Comparison of ENCODE assay signal across 3 cellular contexts in genomic region chr18:73544618-73545017, GRCh38.
TF ChIP-seq lines count a peak whose summit lies in the region.

No MANE protein-coding gene starts in this region.

TF ChIP-seq in HepG2, 621 proteins besides CTCF, POLR2A, EP300 and RAD21:
- TF ChIP-seq MAFF (IDR thresholded peaks at IDR 0.05; ENCODE audit: low read depth, low read length), result peak; percentile 93
- peak; percentile 86 to 96 for TF ChIP-seq MAFK (conservative IDR thresholded peaks at IDR 0.05 in 1 of 2, IDR thresholded peaks at IDR 0.05 in 1 of 2; ENCODE audit: low read length in 2 of 2)
- no peak for TF ChIP-seq KLF16 (CRISPR knock-in tag; IDR thresholded peaks at IDR 0.05)
TF ChIP-seq in HepG2: peak in this region for 2.

TF ChIP-seq in IMR-90, 13 proteins besides CTCF, POLR2A, EP300 and RAD21:
- no peak for TF ChIP-seq MXI1 (IDR thresholded peaks at IDR 0.05; ENCODE audit: borderline replicate concordance, low read depth, low read length)
- TF ChIP-seq MAFK (IDR thresholded peaks at IDR 0.05; ENCODE audit: low read depth, low read length), result peak; percentile 99
- no peak for TF ChIP-seq BHLHE40 (IDR thresholded peaks at IDR 0.05; ENCODE audit: low read depth, low read length)
- no peak for TF ChIP-seq CEBPB (IDR thresholded peaks at IDR 0.05; ENCODE audit: low read depth, low read length)
- TF ChIP-seq RCOR1 (IDR thresholded peaks at IDR 0.05; ENCODE audit: insufficient replicate concordance, low read length), result no peak
- TF ChIP-seq USF2 (IDR thresholded peaks at IDR 0.05; ENCODE audit: low read depth, low read length), result no peak
- no peak for TF ChIP-seq FOS (IDR thresholded peaks at IDR 0.05; ENCODE audit: low read depth, low read length)
- TF ChIP-seq ELK1 (IDR thresholded peaks at IDR 0.05; ENCODE audit: borderline replicate concordance, low read depth, low read length), result no peak
TF ChIP-seq in IMR-90: peak in this region for 1.

TF ChIP-seq in H1, 55 proteins besides CTCF, POLR2A, EP300 and RAD21:
- no peak for TF ChIP-seq TAF1 (IDR thresholded peaks at IDR 0.05; ENCODE audit: low read depth, low read length)
- TF ChIP-seq MAFK (IDR thresholded peaks at IDR 0.05; ENCODE audit: low read depth, low read length), result peak; percentile 75; the same call in 1 of the 2 replicates
